In genomic region chr20:51532577-51533191, GRCh38 we compare ENCODE assay signal across 8 cellular contexts. TPM values are rescaled to one million over a fixed set of nuclear protein-coding genes. Genes with fewer than 3 reads are reported as not detected.
DNase-seq lines count a peak whose midpoint lies in the region; ATAC-seq lines count a peak whose summit lies in the region.

No MANE protein-coding gene starts in this region.

- H3K36me3 Mint-ChIP-seq in activated naive CD8-positive, alpha-beta T cell treated with anti-CD3 and anti-CD28 coated beads, Interleukin-2, amount 10 ng/mL, durations not matched to agents 7 days and 5 days = peaks cover 26% of the 10 kb centered on the region
- H3K36me3 Mint-ChIP-seq in stimulated activated naive B cell treated with anti-CD40 and anti-IgM and Interleukin-4, amounts not matched to agents 10 μg/mL and 1 μg/mL and 100 μg/mL, for 72 hours = peaks cover 26 to 55% of the 10 kb centered on the region in 2 donors

- ATAC-seq in activated naive CD8-positive, alpha-beta T cell treated with anti-CD3 and anti-CD28 coated beads, Interleukin-2, amount 10 ng/mL, durations not matched to agents 7 days and 5 days (ENCODE audit: low read depth) = no peak
- no peak for ATAC-seq in stimulated activated naive B cell treated with anti-CD40 and anti-IgM and Interleukin-4, amounts not matched to agents 10 μg/mL and 1 μg/mL and 100 μg/mL, for 72 hours (replicated peaks)
- ATAC-seq in HG03159 (IDR thresholded peaks at IDR 0.05; ENCODE audit: unreplicated experiment) = no peak

- POLR2A ChIA-PET in activated naive CD8-positive, alpha-beta T cell treated with anti-CD3 and anti-CD28 coated beads, Interleukin-2, amount 10 ng/mL, durations not matched to agents 7 days and 5 days (lab: Charles Lee) = no interaction called here

- peaks cover 79% of the 10 kb centered on the region for H3K4me1 Mint-ChIP-seq in activated naive CD8-positive, alpha-beta T cell treated with anti-CD3 and anti-CD28 coated beads, Interleukin-2, amount 10 ng/mL, durations not matched to agents 7 days and 5 days
- peaks cover 70 to 95% of the 10 kb centered on the region in 2 donors for H3K4me1 Mint-ChIP-seq in stimulated activated naive B cell treated with anti-CD40 and anti-IgM and Interleukin-4, amounts not matched to agents 10 μg/mL and 1 μg/mL and 100 μg/mL, for 72 hours

- DNase-seq in Kasumi-1 (lab: John Stamatoyannopoulos, UW) (peak; percentile 2 to 4), hypothalamus (lab: John Stamatoyannopoulos, UW) (peak in 43 of 51 donors; percentile 11 to 74 (median 40)), NCI-H2081 (lab: John Stamatoyannopoulos, UW) (no peak), NCI-H128 (lab: John Stamatoyannopoulos, UW; ENCODE audit: unreplicated experiment) (no peak), NCI-H1436 (lab: John Stamatoyannopoulos, UW) (no peak)
- no peak for DNase-seq in activated naive CD8-positive, alpha-beta T cell treated with anti-CD3 and anti-CD28 coated beads, Interleukin-2, amount 10 ng/mL, durations not matched to agents 7 days and 5 days
- no peak for DNase-seq in stimulated activated naive B cell treated with anti-CD40 and anti-IgM and Interleukin-4, amounts not matched to agents 10 μg/mL and 1 μg/mL and 100 μg/mL, for 72 hours

- H3K27ac Mint-ChIP-seq in activated naive CD8-positive, alpha-beta T cell treated with anti-CD3 and anti-CD28 coated beads, Interleukin-2, amount 10 ng/mL, durations not matched to agents 7 days and 5 days = peak overlapping the region; percentile 47
- peak overlapping the region; percentile 95 for H3K27ac Mint-ChIP-seq in stimulated activated naive B cell treated with anti-CD40 and anti-IgM and Interleukin-4, amounts not matched to agents 10 μg/mL and 1 μg/mL and 100 μg/mL, for 72 hours

- no peaks in the 10 kb centered on the region for H3K9me3 Mint-ChIP-seq in activated naive CD8-positive, alpha-beta T cell treated with anti-CD3 and anti-CD28 coated beads, Interleukin-2, amount 10 ng/mL, durations not matched to agents 7 days and 5 days
- no peaks in the 10 kb centered on the region for H3K9me3 Mint-ChIP-seq in stimulated activated naive B cell treated with anti-CD40 and anti-IgM and Interleukin-4, amounts not matched to agents 10 μg/mL and 1 μg/mL and 100 μg/mL, for 72 hours

- peak overlapping the region; percentile 2 for H3K4me3 Mint-ChIP-seq in activated naive CD8-positive, alpha-beta T cell treated with anti-CD3 and anti-CD28 coated beads, Interleukin-2, amount 10 ng/mL, durations not matched to agents 7 days and 5 days
- peak overlapping the region; percentile 52 to 74 for H3K4me3 Mint-ChIP-seq in stimulated activated naive B cell treated with anti-CD40 and anti-IgM and Interleukin-4, amounts not matched to agents 10 μg/mL and 1 μg/mL and 100 μg/mL, for 72 hours

- H3K27me3 Mint-ChIP-seq in activated naive CD8-positive, alpha-beta T cell treated with anti-CD3 and anti-CD28 coated beads, Interleukin-2, amount 10 ng/mL, durations not matched to agents 7 days and 5 days = no peaks in the 10 kb centered on the region
- no peaks in the 10 kb centered on the region for H3K27me3 Mint-ChIP-seq in stimulated activated naive B cell treated with anti-CD40 and anti-IgM and Interleukin-4, amounts not matched to agents 10 μg/mL and 1 μg/mL and 100 μg/mL, for 72 hours

RNA-seq across cellular contexts. Expression of gene NFATC2, which starts 9.8 kb away (rescaled TPM):
- 10 to 100 TPM; 58.9 to 62.3 TPM for total RNA-seq in activated naive CD8-positive, alpha-beta T cell treated with anti-CD3 and anti-CD28 coated beads, Interleukin-2, amount 10 ng/mL, durations not matched to agents 7 days and 5 days

Comparison
In these comparisons a context has a peak if more than half of its experiments do, and no peak if none do; other contexts are left out.
1. DNase-seq: peak in Kasumi-1 (2 of 2) and hypothalamus (43 of 51); none in activated naive CD8-positive, alpha-beta T cell treated with anti-CD3 and anti-CD28 coated beads, Interleukin-2, amount 10 ng/mL, durations not matched to agents 7 days and 5 days (single experiment), stimulated activated naive B cell treated with anti-CD40 and anti-IgM and Interleukin-4, amounts not matched to agents 10 μg/mL and 1 μg/mL and 100 μg/mL, for 72 hours (single experiment), NCI-H2081 (0 of 2), NCI-H128 (single experiment) and NCI-H1436 (single experiment).